ENCODE assay signal across 1 cellular context in genomic region chr1:211788626-211789025, GRCh38.
TF ChIP-seq lines count a peak whose summit lies in the region.

No MANE protein-coding gene starts in this region.

TF ChIP-seq in GM23338, 12 proteins besides CTCF, POLR2A, EP300 and RAD21 (continued from another document):
- TF ChIP-seq, protein P1, sequence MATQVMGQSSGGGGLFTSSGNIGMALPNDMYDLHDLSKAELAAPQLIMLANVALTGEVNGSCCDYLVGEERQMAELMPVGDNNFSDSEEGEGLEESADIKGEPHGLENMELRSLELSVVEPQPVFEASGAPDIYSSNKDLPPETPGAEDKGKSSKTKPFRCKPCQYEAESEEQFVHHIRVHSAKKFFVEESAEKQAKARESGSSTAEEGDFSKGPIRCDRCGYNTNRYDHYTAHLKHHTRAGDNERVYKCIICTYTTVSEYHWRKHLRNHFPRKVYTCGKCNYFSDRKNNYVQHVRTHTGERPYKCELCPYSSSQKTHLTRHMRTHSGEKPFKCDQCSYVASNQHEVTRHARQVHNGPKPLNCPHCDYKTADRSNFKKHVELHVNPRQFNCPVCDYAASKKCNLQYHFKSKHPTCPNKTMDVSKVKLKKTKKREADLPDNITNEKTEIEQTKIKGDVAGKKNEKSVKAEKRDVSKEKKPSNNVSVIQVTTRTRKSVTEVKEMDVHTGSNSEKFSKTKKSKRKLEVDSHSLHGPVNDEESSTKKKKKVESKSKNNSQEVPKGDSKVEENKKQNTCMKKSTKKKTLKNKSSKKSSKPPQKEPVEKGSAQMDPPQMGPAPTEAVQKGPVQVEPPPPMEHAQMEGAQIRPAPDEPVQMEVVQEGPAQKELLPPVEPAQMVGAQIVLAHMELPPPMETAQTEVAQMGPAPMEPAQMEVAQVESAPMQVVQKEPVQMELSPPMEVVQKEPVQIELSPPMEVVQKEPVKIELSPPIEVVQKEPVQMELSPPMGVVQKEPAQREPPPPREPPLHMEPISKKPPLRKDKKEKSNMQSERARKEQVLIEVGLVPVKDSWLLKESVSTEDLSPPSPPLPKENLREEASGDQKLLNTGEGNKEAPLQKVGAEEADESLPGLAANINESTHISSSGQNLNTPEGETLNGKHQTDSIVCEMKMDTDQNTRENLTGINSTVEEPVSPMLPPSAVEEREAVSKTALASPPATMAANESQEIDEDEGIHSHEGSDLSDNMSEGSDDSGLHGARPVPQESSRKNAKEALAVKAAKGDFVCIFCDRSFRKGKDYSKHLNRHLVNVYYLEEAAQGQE (IDR thresholded peaks at IDR 0.05; ENCODE audit: unreplicated experiment), result no peak
- no peak for TF ChIP-seq EZH2phosphoT487 (IDR thresholded peaks at IDR 0.05; ENCODE audit: unreplicated experiment)
- no peak for TF ChIP-seq EZH2 (IDR thresholded peaks at IDR 0.05; ENCODE audit: low read depth, unreplicated experiment)
- no peak for TF ChIP-seq NANOG (IDR thresholded peaks at IDR 0.05; ENCODE audit: borderline replicate concordance)
- TF ChIP-seq, protein P2, sequence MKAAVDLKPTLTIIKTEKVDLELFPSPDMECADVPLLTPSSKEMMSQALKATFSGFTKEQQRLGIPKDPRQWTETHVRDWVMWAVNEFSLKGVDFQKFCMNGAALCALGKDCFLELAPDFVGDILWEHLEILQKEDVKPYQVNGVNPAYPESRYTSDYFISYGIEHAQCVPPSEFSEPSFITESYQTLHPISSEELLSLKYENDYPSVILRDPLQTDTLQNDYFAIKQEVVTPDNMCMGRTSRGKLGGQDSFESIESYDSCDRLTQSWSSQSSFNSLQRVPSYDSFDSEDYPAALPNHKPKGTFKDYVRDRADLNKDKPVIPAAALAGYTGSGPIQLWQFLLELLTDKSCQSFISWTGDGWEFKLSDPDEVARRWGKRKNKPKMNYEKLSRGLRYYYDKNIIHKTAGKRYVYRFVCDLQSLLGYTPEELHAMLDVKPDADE (IDR thresholded peaks at IDR 0.05), result no peak
- no peak for TF ChIP-seq STAT1 (IDR thresholded peaks at IDR 0.05; ENCODE audit: unreplicated experiment)
